In genomic region chr10:24947304-24948097, GRCh38 we compare ENCODE assay signal across 8 cellular contexts. TPM values are rescaled to one million over a fixed set of nuclear protein-coding genes. Genes with fewer than 3 reads are reported as not detected.
DNase-seq lines count a peak whose midpoint lies in the region; ATAC-seq and TF ChIP-seq lines count a peak whose summit lies in the region.

No MANE protein-coding gene starts in this region.

- no peak overlapping the region for H3K23ac ChIP-seq in IMR-90 (ENCODE audit: low read depth, low read length)

- H2BK120ac ChIP-seq in IMR-90 (ENCODE audit: low read depth, low read length), result peak overlapping the region; percentile 9; the same call in 1 of the 2 replicates

- no peaks in the 10 kb centered on the region for H3K9me3 Mint-ChIP-seq in T-helper 2 cell treated with Interferon-gamma antibody and Interleukin-4, amounts not matched to agents 5 μg/mL and 100 μg/mL, for 36 hours

- no peak overlapping the region; the same call in 1 of the 2 replicates for H3K4me2 ChIP-seq in IMR-90 (ENCODE audit: low read depth, low read length)

- no peaks in the 10 kb centered on the region for H3K36me3 Mint-ChIP-seq in T-helper 2 cell treated with Interferon-gamma antibody and Interleukin-4, amounts not matched to agents 5 μg/mL and 100 μg/mL, for 36 hours (ENCODE audit: low read depth)

- no peak for TF ChIP-seq EP300 in gastroesophageal sphincter (IDR thresholded peaks at IDR 0.05)

- CTCF ChIA-PET in IMR-90 (lab: Yijun Ruan, JAX), result no interaction called here

- TF ChIP-seq POLR2A in IMR-90 (IDR thresholded peaks at IDR 0.05; ENCODE audit: low read depth, low read length) (no peak), gastroesophageal sphincter (IDR thresholded peaks at IDR 0.05) (no peak)

- TF ChIP-seq CTCF in IMR-90 (conservative IDR thresholded peaks at IDR 0.05; ENCODE audit: low read depth, low read length) (no peak), gastroesophageal sphincter (IDR thresholded peaks at IDR 0.05) (no peak)

- H2BK15ac ChIP-seq in IMR-90 (ENCODE audit: low read depth, low read length), result no peak overlapping the region

- DNase-seq in IMR-90, result peak; percentile 73
- DNase-seq in T-helper 9 cell, result no peak
- no peak for DNase-seq in germinal center (ENCODE audit: low spot score)
- DNase-seq in T-helper 2 cell treated with Interferon-gamma antibody and Interleukin-4, amounts not matched to agents 5 μg/mL and 100 μg/mL, for 36 hours (ENCODE audit: low spot score), result no peak
- DNase-seq in stimulated activated CD8-positive, alpha-beta memory T cell treated with anti-CD3 and anti-CD28 coated beads, Interleukin-4, amount 100 ng/mL, for 48 hours, result no peak

- H3K4me1 ChIP-seq in ACC112 (ENCODE audit: control insufficient read depth, insufficient read depth, low read length, unreplicated experiment), result peaks cover 30% of the 10 kb centered on the region
- peaks cover 15% of the 10 kb centered on the region for H3K4me1 ChIP-seq in IMR-90 (ENCODE audit: control insufficient read depth, insufficient read depth, low read length)
- peaks cover 0 to 14% (median 8%) of the 10 kb centered on the region in 3 donors for H3K4me1 ChIP-seq in gastroesophageal sphincter

- ATAC-seq in GM19463 (IDR thresholded peaks at IDR 0.05; ENCODE audit: unreplicated experiment) (peak; percentile 71), IMR-90 (ENCODE audit: low read depth) (peak; percentile 56), gastroesophageal sphincter (peak; percentile 42)

- H3K4me3 Mint-ChIP-seq in T-helper 2 cell treated with Interferon-gamma antibody and Interleukin-4, amounts not matched to agents 5 μg/mL and 100 μg/mL, for 36 hours, result no peak overlapping the region

- H2AK9ac ChIP-seq in IMR-90 (replicated peaks; ENCODE audit: low read depth, low read length, poor library complexity), result no peak overlapping the region

- H4K91ac ChIP-seq in IMR-90 (ENCODE audit: insufficient read depth, low read depth, low read length), result no peak overlapping the region

- peak overlapping the region; percentile 10; the same call in 1 of the 2 replicates for H3K14ac ChIP-seq in IMR-90 (replicated peaks; ENCODE audit: low read depth, low read length)

- H3K27me3 ChIP-seq in ACC112 (ENCODE audit: insufficient read depth, low read length) (no peaks in the 10 kb centered on the region), IMR-90 (ENCODE audit: control insufficient read depth, insufficient read depth, low read length) (no peaks in the 10 kb centered on the region), gastroesophageal sphincter (no peaks in the 10 kb centered on the region)

- in situ Hi-C loops in IMR-90 (cut with MboI; ENCODE audit: low sequenced_read_pairs), result no loop called here

- H3K9me1 ChIP-seq in IMR-90 (ENCODE audit: insufficient read depth, low read length), result peaks cover 4% of the 10 kb centered on the region

- H3K36me3 ChIP-seq in ACC112 (ENCODE audit: insufficient read depth, low read length) (no peaks in the 10 kb centered on the region), IMR-90 (ENCODE audit: control insufficient read depth, insufficient read depth, low read length) (no peaks in the 10 kb centered on the region), gastroesophageal sphincter (no peaks in the 10 kb centered on the region)

- H3K27me3 Mint-ChIP-seq in T-helper 2 cell treated with Interferon-gamma antibody and Interleukin-4, amounts not matched to agents 5 μg/mL and 100 μg/mL, for 36 hours (ENCODE audit: low read depth), result no peaks in the 10 kb centered on the region

- no peak overlapping the region for H2BK5ac ChIP-seq in IMR-90 (ENCODE audit: low read depth, low read length, poor library complexity, severe bottlenecking)

- intact Hi-C loops in IMR-90 (cut with micrococcal nuclease), result no loop called here

- H2AFZ ChIP-seq in ACC112 (ENCODE audit: low read length, unreplicated experiment), result no peak overlapping the region
- peak overlapping the region; percentile 6 for H2AFZ ChIP-seq in IMR-90 (replicated peaks; ENCODE audit: low read length, poor library complexity)

- H2AK5ac ChIP-seq in IMR-90 (ENCODE audit: low read depth, low read length), result no peak overlapping the region; the same call in 1 of the 2 replicates

- H3K9me3 ChIP-seq in IMR-90 (ENCODE audit: control insufficient read depth, insufficient read depth, low read length) (no peaks in the 10 kb centered on the region), gastroesophageal sphincter (no peaks in the 10 kb centered on the region)

- no peak overlapping the region for H3K27ac Mint-ChIP-seq in T-helper 2 cell treated with Interferon-gamma antibody and Interleukin-4, amounts not matched to agents 5 μg/mL and 100 μg/mL, for 36 hours

- no peak overlapping the region for H3K9ac ChIP-seq in IMR-90 (ENCODE audit: low read depth, low read length)

- H3K4me1 Mint-ChIP-seq in T-helper 2 cell treated with Interferon-gamma antibody and Interleukin-4, amounts not matched to agents 5 μg/mL and 100 μg/mL, for 36 hours (ENCODE audit: low read depth), result peaks cover 10% of the 10 kb centered on the region

- BruUV-seq in IMR-90 (replicated peaks; lab: Mats Ljungman, UMichigan), result no TSS peak

- WGBS in IMR-90 (ENCODE audit: extremely low coverage in 2 of 2, insufficient read length in 1 of 2), 2 experiments, result no CpG with 5 or more reads among the region's 4 CpGs
- 55 to 75% methylated on average over 3 to 4 of the region's 4 CpGs for WGBS in gastroesophageal sphincter (ENCODE audit: low coverage in 1 of 2), 2 donors

- H3K79me2 ChIP-seq in ACC112 (ENCODE audit: control insufficient read depth, insufficient read depth, low read length, unreplicated experiment), result peaks cover 39% of the 10 kb centered on the region

- H3K4me3 ChIP-seq in ACC112 (ENCODE audit: low read depth, low read length), result no peak overlapping the region
- no peak overlapping the region for H3K4me3 ChIP-seq in IMR-90 (ENCODE audit: insufficient read depth, low read depth, low read length)
- H3K4me3 ChIP-seq in gastroesophageal sphincter, result no peak overlapping the region

- H4K8ac ChIP-seq in IMR-90 (ENCODE audit: low read depth in 2 of 2, low read length in 2 of 2), result peak overlapping the region in 1 of 2 experiments; percentile 41; a peak in 2 of 4 replicates

- H4K5ac ChIP-seq in IMR-90 (ENCODE audit: low read depth, low read length), result no peak overlapping the region

- H2BK20ac ChIP-seq in IMR-90 (ENCODE audit: low read depth, low read length), result no peak overlapping the region

- H3K4ac ChIP-seq in IMR-90 (ENCODE audit: low read depth, low read length), result no peak overlapping the region; the same call in 1 of the 2 replicates

- no peak for TF ChIP-seq RAD21 in IMR-90 (IDR thresholded peaks at IDR 0.05; ENCODE audit: low read length)

- peaks cover 6 to 25% of the 10 kb centered on the region in 2 experiments; a peak in 3 of 4 replicates for H3K79me1 ChIP-seq in IMR-90 (ENCODE audit: low read depth in 1 of 2, low read length in 2 of 2)

- no peaks in the 10 kb centered on the region for H4K20me1 ChIP-seq in IMR-90 (ENCODE audit: insufficient read depth, low read length)

- H3K56ac ChIP-seq in IMR-90 (ENCODE audit: extremely low read depth, insufficient read depth, low read length), result no peak overlapping the region

- POLR2A ChIA-PET in IMR-90 (lab: Charles Lee; ENCODE audit: unreplicated experiment), result interaction anchor here (0.5 kb wide), 1 partner anchor 54 kb away, joined by 9 read pairs; no protein-coding TSS in a partner anchor

- dilution Hi-C loops in IMR-90 (cut with HindIII; ENCODE audit: low sequenced_read_pairs, unreplicated experiment), result no loop called here

- no peak overlapping the region for H3K18ac ChIP-seq in IMR-90 (ENCODE audit: low read depth, low read length)

- H3K27ac ChIP-seq in ACC112 (ENCODE audit: low read depth, low read length), result peak overlapping the region; percentile 54
- peak overlapping the region; percentile 2; the same call in 1 of the 2 replicates for H3K27ac ChIP-seq in IMR-90 (ENCODE audit: insufficient read depth, low read length)
- peak overlapping the region in 3 of 4 donors; percentile 3 to 59 (median 47) for H3K27ac ChIP-seq in gastroesophageal sphincter

TF ChIP-seq in IMR-90, 13 proteins besides CTCF, POLR2A, EP300 and RAD21:
- TF ChIP-seq CEBPB (IDR thresholded peaks at IDR 0.05; ENCODE audit: low read depth, low read length) (peak; percentile 45; the same call in 1 of the 2 replicates), NFE2L2 (IDR thresholded peaks at IDR 0.05; ENCODE audit: low read depth, low read length) (no peak)

RNA-seq across cellular contexts. Expression of gene PRTFDC1, which starts 4.9 kb away (rescaled TPM):
- total RNA-seq in IMR-90 (2012; rRNA removed), result 17.9 and 24.2 TPM in 2 replicates
- 11.9 and 12.3 TPM in 2 replicates for polyA plus RNA-seq in IMR-90 (2012; rRNA removed)
- polyA plus RNA-seq in IMR-90 (2012; cell fraction: cytosol; rRNA removed), result 2.3 and 2.7 TPM in 2 replicates
- polyA plus RNA-seq in IMR-90 (2012; cell fraction: nucleus; rRNA removed; ENCODE audit: low replicate concordance), result 1.1 and 12.1 TPM in 2 replicates
- total RNA-seq in gastroesophageal sphincter, result 10 to 100 TPM in 1 of 4 donors, 1 to 10 TPM in 3; 3.2 to 14.6 (median 7.9) TPM

Comparison
In these comparisons a context has a peak if more than half of its experiments do, and no peak if none do; other contexts are left out.
1. H3K27ac ChIP-seq: peak in every context shown above with its lines; median percentile 54 in ACC112; 47 in gastroesophageal sphincter; 2 in IMR-90.